27 cellular contexts compared by ENCODE assay signal in the genomic region with DNA sequence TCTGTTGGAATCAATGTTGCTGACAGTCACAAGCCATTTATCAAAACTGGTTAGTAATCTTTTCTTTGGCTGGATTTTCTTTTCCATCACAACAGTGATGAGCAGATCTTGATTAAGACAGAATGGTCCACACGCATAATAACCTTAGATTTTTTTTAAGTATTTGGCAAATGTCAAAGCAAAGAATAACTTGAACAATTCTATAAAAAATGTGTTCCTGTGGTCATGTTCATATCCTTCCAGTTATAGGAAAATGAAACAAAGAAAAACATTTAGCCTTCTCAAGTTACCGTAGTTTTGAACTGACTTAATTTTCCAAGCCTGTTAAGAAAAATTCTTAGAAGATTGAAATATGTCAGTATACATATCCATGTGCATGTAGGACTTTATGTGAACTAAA.
DNase-seq lines count a peak whose midpoint lies in the region; ATAC-seq lines count a peak whose summit lies in the region.
"Had no signal": no experiment of that assay in that cellular context is flagged by ENCODE, and none has a peak within 500 bp of the region (broad histone marks: within the 10 kb centered on the region; RNA-seq: fewer than 3 reads in every experiment).

No MANE protein-coding gene starts in this region.

- H3K9me3 Mint-ChIP-seq in activated naive CD8-positive, alpha-beta T cell treated with anti-CD3 and anti-CD28 coated beads for 36 hours = peaks cover 8% of the 10 kb centered on the region
- H3K9me3 Mint-ChIP-seq in activated naive CD8-positive, alpha-beta T cell treated with anti-CD3 and anti-CD28 coated beads, Interleukin-2, amount 50 U/mL, for 24 hours = peaks cover 9% of the 10 kb centered on the region
- H3K9me3 Mint-ChIP-seq in stimulated activated effector memory CD8-positive, alpha-beta T cell treated with anti-CD3 and anti-CD28 coated beads, Interleukin-12 subunit alpha, Interleukin-12 subunit beta, amount 100 ng/mL, for 72 hours = no peaks in the 10 kb centered on the region
- H3K9me3 Mint-ChIP-seq: CD4-positive, alpha-beta T cell; HFFc6 had no signal

- peak overlapping the region; percentile 26 for H3K27ac Mint-ChIP-seq in activated naive CD8-positive, alpha-beta T cell treated with anti-CD3 and anti-CD28 coated beads for 36 hours
- no peak overlapping the region for H3K27ac Mint-ChIP-seq in activated naive CD8-positive, alpha-beta T cell treated with anti-CD3 and anti-CD28 coated beads, Interleukin-2, amount 50 U/mL, for 24 hours
- peak overlapping the region; percentile 57 for H3K27ac Mint-ChIP-seq in stimulated activated effector memory CD8-positive, alpha-beta T cell treated with anti-CD3 and anti-CD28 coated beads, Interleukin-12 subunit alpha, Interleukin-12 subunit beta, amount 100 ng/mL, for 72 hours
- H3K27ac Mint-ChIP-seq: CD4-positive, alpha-beta T cell; HFFc6 had no signal

- H3K36me3 Mint-ChIP-seq in activated naive CD8-positive, alpha-beta T cell treated with anti-CD3 and anti-CD28 coated beads for 36 hours = peaks cover 7% of the 10 kb centered on the region
- peaks cover 3% of the 10 kb centered on the region for H3K36me3 Mint-ChIP-seq in activated naive CD8-positive, alpha-beta T cell treated with anti-CD3 and anti-CD28 coated beads, Interleukin-2, amount 50 U/mL, for 24 hours (ENCODE audit: low read depth)
- H3K36me3 Mint-ChIP-seq in stimulated activated effector memory CD8-positive, alpha-beta T cell treated with anti-CD3 and anti-CD28 coated beads, Interleukin-12 subunit alpha, Interleukin-12 subunit beta, amount 100 ng/mL, for 72 hours = no peaks in the 10 kb centered on the region

- no peak overlapping the region for H3K4me3 Mint-ChIP-seq in activated naive CD8-positive, alpha-beta T cell treated with anti-CD3 and anti-CD28 coated beads for 36 hours
- no peak overlapping the region for H3K4me3 Mint-ChIP-seq in activated naive CD8-positive, alpha-beta T cell treated with anti-CD3 and anti-CD28 coated beads, Interleukin-2, amount 50 U/mL, for 24 hours
- no peak overlapping the region for H3K4me3 Mint-ChIP-seq in stimulated activated effector memory CD8-positive, alpha-beta T cell treated with anti-CD3 and anti-CD28 coated beads, Interleukin-12 subunit alpha, Interleukin-12 subunit beta, amount 100 ng/mL, for 72 hours
- H3K4me3 Mint-ChIP-seq: CD4-positive, alpha-beta T cell; HFFc6 had no signal

- no peaks in the 10 kb centered on the region for H3K36me3 ChIP-seq in adipocyte (ENCODE audit: control insufficient read depth, insufficient read depth, low read length, severe bottlenecking)
- H3K36me3 ChIP-seq: BLaER1 treated with 17β-estradiol and CSF1 and Interleukin-3, amounts not matched to agents 10 nM and 100 nM; HAP-1; SJCRH30 had no signal

- H3K4me3 ChIP-seq in adipocyte (ENCODE audit: low read length) = no peak overlapping the region
- H3K4me3 ChIP-seq: BLaER1 treated with 17β-estradiol and CSF1 and Interleukin-3, amounts not matched to agents 10 nM and 100 nM; GM12878; HAP-1; SJCRH30 had no signal

- peaks cover 14% of the 10 kb centered on the region for H3K4me1 Mint-ChIP-seq in activated naive CD8-positive, alpha-beta T cell treated with anti-CD3 and anti-CD28 coated beads for 36 hours
- H3K4me1 Mint-ChIP-seq in activated naive CD8-positive, alpha-beta T cell treated with anti-CD3 and anti-CD28 coated beads, Interleukin-2, amount 50 U/mL, for 24 hours = peaks cover 11% of the 10 kb centered on the region
- H3K4me1 Mint-ChIP-seq in stimulated activated effector memory CD8-positive, alpha-beta T cell treated with anti-CD3 and anti-CD28 coated beads, Interleukin-12 subunit alpha, Interleukin-12 subunit beta, amount 100 ng/mL, for 72 hours = peaks cover 22% of the 10 kb centered on the region

- H3K9me3 ChIP-seq in adipocyte (ENCODE audit: control insufficient read depth, low read length) = no peaks in the 10 kb centered on the region
- H3K9me3 ChIP-seq: HAP-1, SJCRH30 had no signal

- no peak overlapping the region for H3K9ac ChIP-seq in adipocyte (ENCODE audit: low read length)
- H3K9ac ChIP-seq: BLaER1 treated with 17β-estradiol and CSF1 and Interleukin-3, amounts not matched to agents 10 nM and 100 nM had no signal

- H3K4me1 ChIP-seq in adipocyte (ENCODE audit: control insufficient read depth, insufficient read depth, low read length) = peaks cover 3% of the 10 kb centered on the region
- H3K4me1 ChIP-seq: HAP-1, SJCRH30 had no signal

- no peak for ATAC-seq in activated naive CD8-positive, alpha-beta T cell treated with anti-CD3 and anti-CD28 coated beads, Interleukin-2, amount 50 U/mL, for 24 hours
- ATAC-seq in stimulated activated effector memory CD8-positive, alpha-beta T cell treated with anti-CD3 and anti-CD28 coated beads, Interleukin-12 subunit alpha, Interleukin-12 subunit beta, amount 100 ng/mL, for 72 hours = no peak
- no peak for ATAC-seq in HG03432 (IDR thresholded peaks at IDR 0.05; ENCODE audit: unreplicated experiment)
- ATAC-seq: GM12878, PC-3, Right ventricle myocardium inferior had no signal

- H3K27me3 ChIP-seq in adipocyte (replicated peaks; ENCODE audit: control insufficient read depth, insufficient read depth, low read length) = peaks cover 4% of the 10 kb centered on the region
- H3K27me3 ChIP-seq: BLaER1 treated with 17β-estradiol and CSF1 and Interleukin-3, amounts not matched to agents 10 nM and 100 nM; SJCRH30 had no signal

- H3K27me3 Mint-ChIP-seq in activated naive CD8-positive, alpha-beta T cell treated with anti-CD3 and anti-CD28 coated beads for 36 hours = no peaks in the 10 kb centered on the region
- no peaks in the 10 kb centered on the region for H3K27me3 Mint-ChIP-seq in activated naive CD8-positive, alpha-beta T cell treated with anti-CD3 and anti-CD28 coated beads, Interleukin-2, amount 50 U/mL, for 24 hours
- H3K27me3 Mint-ChIP-seq: CD4-positive, alpha-beta T cell had no signal

- DNase-seq in activated naive CD8-positive, alpha-beta T cell treated with anti-CD3 and anti-CD28 coated beads for 36 hours = no peak
- DNase-seq in activated naive CD8-positive, alpha-beta T cell treated with anti-CD3 and anti-CD28 coated beads, Interleukin-2, amount 50 U/mL, for 24 hours = no peak
- peak; percentile 66 for DNase-seq in adipocyte (ENCODE audit: low read depth)
- peak; percentile 51 for DNase-seq in fibroblast of peridontal ligament (ENCODE audit: extremely low read depth)
- no peak for DNase-seq in stimulated activated effector memory CD8-positive, alpha-beta T cell treated with anti-CD3 and anti-CD28 coated beads, Interleukin-12 subunit alpha, Interleukin-12 subunit beta, amount 100 ng/mL, for 72 hours (ENCODE audit: low spot score in 2 of 2)
- no peak for DNase-seq in NCI-H2029 (lab: John Stamatoyannopoulos, UW)
- DNase-seq in RPMI8226 = no peak
- DNase-seq: AML-193; CD4-positive, alpha-beta T cell; DMS53; GOT3; HFFc6; KBM-7; MV-4-11; NCI-H1105; NCI-H1436 treated with DMSO at 0.1 percent for 48 hours; NCI-H187 treated with DMSO at 0.1 percent for 48 hours; NCI-H446; NCI-H524 treated with DMSO at 0.1 percent for 48 hours; NCI-H774; PC-3; SJCRH30 had no signal

Comparison
In these comparisons a context has a peak if more than half of its experiments do, and no peak if none do; other contexts are left out.
1. DNase-seq: peak in adipocyte (single experiment) and fibroblast of peridontal ligament (single experiment); none in activated naive CD8-positive, alpha-beta T cell treated with anti-CD3 and anti-CD28 coated beads for 36 hours (single experiment), activated naive CD8-positive, alpha-beta T cell treated with anti-CD3 and anti-CD28 coated beads, Interleukin-2, amount 50 U/mL, for 24 hours (single experiment), stimulated activated effector memory CD8-positive, alpha-beta T cell treated with anti-CD3 and anti-CD28 coated beads, Interleukin-12 subunit alpha, Interleukin-12 subunit beta, amount 100 ng/mL, for 72 hours (0 of 2), NCI-H2029 (single experiment) and RPMI8226 (single experiment).